Comparison of ENCODE assay signal across 8 cellular contexts in the genomic region with DNA sequence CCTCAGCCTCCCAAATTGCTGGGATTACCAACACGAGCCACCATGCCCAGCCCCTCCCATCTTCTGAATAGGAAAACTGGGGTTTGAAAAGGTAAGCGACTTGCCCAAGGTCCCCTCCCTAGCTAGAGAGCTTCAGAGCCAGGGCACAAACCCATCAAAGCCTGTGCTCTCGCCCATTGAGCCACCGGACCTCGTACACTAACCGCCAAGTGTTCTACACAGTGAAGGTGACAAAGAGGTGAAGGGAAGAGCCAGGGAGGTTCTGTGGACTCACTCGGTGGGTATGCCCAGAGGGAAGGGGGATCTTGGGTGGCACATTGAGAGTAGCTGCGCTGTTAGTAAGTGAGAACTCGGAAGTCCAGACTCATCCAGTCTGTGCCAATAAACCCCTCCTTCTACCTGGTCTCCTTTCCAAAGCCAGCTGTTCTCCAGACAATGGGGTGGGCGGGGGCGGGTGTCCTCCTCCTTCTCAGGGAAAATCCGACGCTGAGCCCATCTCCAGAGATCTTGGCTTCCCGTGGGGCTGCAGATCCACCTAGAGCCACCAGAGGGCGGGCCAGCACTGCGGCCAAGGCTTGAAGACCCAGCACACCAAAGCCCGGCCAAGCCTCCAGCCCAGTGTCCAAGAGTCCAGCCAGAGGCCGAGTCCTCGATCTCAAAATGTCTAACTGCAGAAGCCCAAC. TPM values are rescaled to one million over a fixed set of nuclear protein-coding genes. Genes with fewer than 3 reads are reported as not detected.
A peak's percentile ranks its signal among the peaks of the same experiment; 100 is the strongest.
DNase-seq lines count a peak whose midpoint lies in the region; ATAC-seq, FAIRE-seq and TF ChIP-seq lines count a peak whose summit lies in the region.

No MANE protein-coding gene starts in this region.

- H3K27me3 Mint-ChIP-seq in activated CD8-positive, alpha-beta memory T cell treated with anti-CD3 and anti-CD28 coated beads, Interleukin-2, amount 10 ng/mL, durations not matched to agents 7 days and 5 days, result peaks cover 44% of the 10 kb centered on the region

- peaks cover 29 to 39% of the 10 kb centered on the region in 2 experiments for H3K27me3 ChIP-seq in endothelial cell of umbilical vein (ENCODE audit: control insufficient read depth in 2 of 2, insufficient read depth in 2 of 2, low read length in 2 of 2)

- H3K9ac ChIP-seq in endothelial cell of umbilical vein (replicated peaks; ENCODE audit: extremely low read depth, insufficient read depth, low read length), result no peak overlapping the region

- H3K4me3 Mint-ChIP-seq in activated CD8-positive, alpha-beta memory T cell treated with anti-CD3 and anti-CD28 coated beads, Interleukin-2, amount 10 ng/mL, durations not matched to agents 7 days and 5 days, result no peak overlapping the region

- no peak overlapping the region for H3K4me2 ChIP-seq in endothelial cell of umbilical vein (ENCODE audit: insufficient read depth, low read length)

- peaks cover 24% of the 10 kb centered on the region for H3K4me1 Mint-ChIP-seq in activated CD8-positive, alpha-beta memory T cell treated with anti-CD3 and anti-CD28 coated beads, Interleukin-2, amount 10 ng/mL, durations not matched to agents 7 days and 5 days

- ATAC-seq in HG03460 (IDR thresholded peaks at IDR 0.05; ENCODE audit: unreplicated experiment), result peak; percentile 51
- ATAC-seq in activated CD8-positive, alpha-beta memory T cell treated with anti-CD3 and anti-CD28 coated beads, Interleukin-2, amount 10 ng/mL, durations not matched to agents 7 days and 5 days, result peak; percentile 57

- no peaks in the 10 kb centered on the region for H3K79me2 ChIP-seq in endothelial cell of umbilical vein (ENCODE audit: control insufficient read depth, insufficient read depth, low read length)

- H3K27ac Mint-ChIP-seq in activated CD8-positive, alpha-beta memory T cell treated with anti-CD3 and anti-CD28 coated beads, Interleukin-2, amount 10 ng/mL, durations not matched to agents 7 days and 5 days, result no peak overlapping the region

- peaks cover 14% of the 10 kb centered on the region for H3K4me1 ChIP-seq in endothelial cell of umbilical vein (ENCODE audit: control insufficient read depth, extremely low read depth, insufficient read depth, low read length)

- BruUV-seq in endothelial cell of umbilical vein (replicated peaks; lab: Mats Ljungman, UMichigan), result no TSS peak

- FAIRE-seq in GM19239 (lab: Jason Lieb, UNC), result peak; percentile 96
- FAIRE-seq in endothelial cell of umbilical vein (lab: Jason Lieb, UNC), result peak; percentile 96

- no peak overlapping the region for H3K27ac ChIP-seq in endothelial cell of umbilical vein (ENCODE audit: insufficient read depth, low read depth, low read length)

- no peaks in the 10 kb centered on the region for H3K9me3 ChIP-seq in endothelial cell of umbilical vein (replicated peaks; ENCODE audit: control insufficient read depth, insufficient read depth, low read length)

- no peaks in the 10 kb centered on the region for H4K20me1 ChIP-seq in endothelial cell of umbilical vein (replicated peaks; ENCODE audit: control insufficient read depth, extremely low read depth, insufficient read depth, low read length)

- no peak overlapping the region for H3K4me3 ChIP-seq in endothelial cell of umbilical vein (replicated peaks in 1 of 3; ENCODE audit: insufficient read depth in 1 of 3, low read depth in 1 of 3, low read length in 3 of 3)

- H3K36me3 Mint-ChIP-seq in activated CD8-positive, alpha-beta memory T cell treated with anti-CD3 and anti-CD28 coated beads, Interleukin-2, amount 10 ng/mL, durations not matched to agents 7 days and 5 days, result no peaks in the 10 kb centered on the region

- TF ChIP-seq CTCF in endothelial cell of umbilical vein (IDR thresholded peaks at IDR 0.05; ENCODE audit: extremely low read depth in 1 of 2, insufficient read depth in 1 of 2, low read depth in 1 of 2, low read length in 2 of 2), result peak; percentile 92 to 99

- DNase-seq in C1 segment of cervical spinal cord (lab: John Stamatoyannopoulos, UW) (peak; percentile 12 to 85 (median 68)), GM19239 (ENCODE audit: insufficient read length, low spot score) (no peak), NOMO-1 (lab: John Stamatoyannopoulos, UW; ENCODE audit: unreplicated experiment in 2 of 2) (peak; percentile 60 to 74), endothelial cell of umbilical vein (ENCODE audit: low read depth, low spot score) (peak; percentile 79), middle frontal gyrus (ENCODE audit: extremely low spot score, low spot score) (peak; percentile 88)
- peak; percentile 82 for DNase-seq in activated CD8-positive, alpha-beta memory T cell treated with anti-CD3 and anti-CD28 coated beads, Interleukin-2, amount 10 ng/mL, durations not matched to agents 7 days and 5 days
- DNase-seq in stimulated activated CD8-positive, alpha-beta memory T cell treated with anti-CD3 and anti-CD28 coated beads, Interleukin-7, amount 100 ng/mL, for 1 hour (ENCODE audit: low read depth in 2 of 2), result peak; percentile 49 to 53

- H3K36me3 ChIP-seq in endothelial cell of umbilical vein (ENCODE audit: control insufficient read depth in 2 of 2, extremely low read depth in 1 of 2, insufficient read depth in 2 of 2, low read length in 2 of 2), result no peaks in the 10 kb centered on the region

- dilution Hi-C loops in endothelial cell of umbilical vein (cut with MboI; ENCODE audit: extremely low pct_ligation_motif_present, low sequenced_read_pairs), result no loop called here

- CTCF ChIA-PET in activated CD8-positive, alpha-beta memory T cell treated with anti-CD3 and anti-CD28 coated beads, Interleukin-2, amount 10 ng/mL, durations not matched to agents 7 days and 5 days (lab: Charles Lee), result interaction anchor here (0.8 to 9.4 kb wide), 51 partner anchors 8 to 343 kb away, joined by 3 to 178 read pairs (median 6); partner anchors contain the start of genes MED19, P2RX3, SLC43A1 and SLC43A3
- CTCF ChIA-PET in endothelial cell of umbilical vein (lab: Charles Lee), result interaction anchor here (0.6 to 5.6 kb wide), 31 partner anchors 8 to 1067 kb away, joined by 3 to 152 read pairs (median 11); partner anchors contain the start of genes SLC43A1, SLC43A3, SSRP1 and TIMM10

- TF ChIP-seq POLR2A in endothelial cell of umbilical vein (IDR thresholded peaks at IDR 0.05; ENCODE audit: low read depth, low read length), result no peak

- H3K9me3 Mint-ChIP-seq in activated CD8-positive, alpha-beta memory T cell treated with anti-CD3 and anti-CD28 coated beads, Interleukin-2, amount 10 ng/mL, durations not matched to agents 7 days and 5 days (ENCODE audit: low read depth), result no peaks in the 10 kb centered on the region

- no peaks in the 10 kb centered on the region for H3K9me1 ChIP-seq in endothelial cell of umbilical vein (replicated peaks; ENCODE audit: control insufficient read depth, extremely low read depth, insufficient read depth, low read length)

- intact Hi-C loops in endothelial cell of umbilical vein (cut with micrococcal nuclease), result loop anchor here (1.0 to 5.0 kb wide), 10 partner anchors 23 to 1056 kb away; no protein-coding TSS in a partner anchor

- POLR2A ChIA-PET in endothelial cell of umbilical vein (lab: Charles Lee), result no interaction called here

- no peak overlapping the region for H2AFZ ChIP-seq in endothelial cell of umbilical vein (ENCODE audit: low read depth, low read length)

TF ChIP-seq in endothelial cell of umbilical vein, 7 proteins besides CTCF, POLR2A, EP300 and RAD21:
- TF ChIP-seq MYC (IDR thresholded peaks at IDR 0.05; ENCODE audit: low read depth, low read length) (no peak), POLR2AphosphoS5 (IDR thresholded peaks at IDR 0.05; ENCODE audit: insufficient read depth, low read depth, low read length) (no peak), JUN (IDR thresholded peaks at IDR 0.05; ENCODE audit: borderline replicate concordance, insufficient read depth, insufficient read length, low read depth) (no peak)

RNA-seq across cellular contexts. Expression of gene RTN4RL2, which starts 3.2 kb away (rescaled TPM):
- total RNA-seq in activated CD8-positive, alpha-beta memory T cell treated with anti-CD3 and anti-CD28 coated beads, Interleukin-2, amount 10 ng/mL, durations not matched to agents 7 days and 5 days, result not detected
- total RNA-seq in endothelial cell of umbilical vein, result 0.83 and 1.3 TPM in 2 replicates
- polyA plus RNA-seq in endothelial cell of umbilical vein, result 0.18 and 0.35 TPM in 2 replicates
- 0.08 and 0.45 TPM in 2 replicates for polyA plus RNA-seq in endothelial cell of umbilical vein (2011; cell fraction: cytosol; rRNA removed)
- not detected in 2 replicates for polyA plus RNA-seq in endothelial cell of umbilical vein (2011; cell fraction: nucleus; rRNA removed)
- polyA plus RNA-seq in endothelial cell of umbilical vein (2012), result 0.36 and 0.70 TPM in 2 replicates
- polyA minus RNA-seq in endothelial cell of umbilical vein, result 1.2 TPM in 1 of 2 replicates, not detected in the other
- polyA minus RNA-seq in endothelial cell of umbilical vein (2011; cell fraction: cytosol; rRNA and poly(A)+ RNA removed), result 4.0 TPM
- polyA minus RNA-seq in endothelial cell of umbilical vein (2011; cell fraction: nucleus; rRNA and poly(A)+ RNA removed), result not detected in 2 replicates

RNA-seq across cellular contexts. Expression of gene SLC43A3, which starts 30.2 kb away (rescaled TPM):
- total RNA-seq in activated CD8-positive, alpha-beta memory T cell treated with anti-CD3 and anti-CD28 coated beads, Interleukin-2, amount 10 ng/mL, durations not matched to agents 7 days and 5 days, result 100 to 1,000 TPM; 106 to 117 TPM
- 68.9 and 89.4 TPM in 2 replicates for total RNA-seq in endothelial cell of umbilical vein
- polyA plus RNA-seq in endothelial cell of umbilical vein, result 104 and 124 TPM in 2 replicates
- polyA plus RNA-seq in endothelial cell of umbilical vein (2011; cell fraction: cytosol; rRNA removed), result 58.7 and 78.4 TPM in 2 replicates
- polyA plus RNA-seq in endothelial cell of umbilical vein (2011; cell fraction: nucleus; rRNA removed), result 65.8 and 66.7 TPM in 2 replicates
- polyA plus RNA-seq in endothelial cell of umbilical vein (2012), result 60.8 and 67.1 TPM in 2 replicates
- polyA minus RNA-seq in endothelial cell of umbilical vein, result 117 and 119 TPM in 2 replicates
- not detected for polyA minus RNA-seq in endothelial cell of umbilical vein (2011; cell fraction: cytosol; rRNA and poly(A)+ RNA removed)
- 29.2 and 38.5 TPM in 2 replicates for polyA minus RNA-seq in endothelial cell of umbilical vein (2011; cell fraction: nucleus; rRNA and poly(A)+ RNA removed)

RNA-seq across cellular contexts. Expression of gene SLC43A1, which starts 58.4 kb away (rescaled TPM):
- 10 to 100 TPM; 24.6 to 25.8 TPM for total RNA-seq in activated CD8-positive, alpha-beta memory T cell treated with anti-CD3 and anti-CD28 coated beads, Interleukin-2, amount 10 ng/mL, durations not matched to agents 7 days and 5 days
- 11.3 and 13.7 TPM in 2 replicates for total RNA-seq in endothelial cell of umbilical vein
- polyA plus RNA-seq in endothelial cell of umbilical vein, result 19.5 and 22.7 TPM in 2 replicates
- 12.6 and 12.9 TPM in 2 replicates for polyA plus RNA-seq in endothelial cell of umbilical vein (2011; cell fraction: cytosol; rRNA removed)
- 30.0 and 33.0 TPM in 2 replicates for polyA plus RNA-seq in endothelial cell of umbilical vein (2011; cell fraction: nucleus; rRNA removed)
- 8.6 and 11.4 TPM in 2 replicates for polyA plus RNA-seq in endothelial cell of umbilical vein (2012)
- 23.6 and 25.1 TPM in 2 replicates for polyA minus RNA-seq in endothelial cell of umbilical vein
- polyA minus RNA-seq in endothelial cell of umbilical vein (2011; cell fraction: cytosol; rRNA and poly(A)+ RNA removed), result 2.3 TPM
- polyA minus RNA-seq in endothelial cell of umbilical vein (2011; cell fraction: nucleus; rRNA and poly(A)+ RNA removed), result 16.7 and 21.5 TPM in 2 replicates
